Comparison of ENCODE assay signal across 18 cellular contexts in the genomic region with DNA sequence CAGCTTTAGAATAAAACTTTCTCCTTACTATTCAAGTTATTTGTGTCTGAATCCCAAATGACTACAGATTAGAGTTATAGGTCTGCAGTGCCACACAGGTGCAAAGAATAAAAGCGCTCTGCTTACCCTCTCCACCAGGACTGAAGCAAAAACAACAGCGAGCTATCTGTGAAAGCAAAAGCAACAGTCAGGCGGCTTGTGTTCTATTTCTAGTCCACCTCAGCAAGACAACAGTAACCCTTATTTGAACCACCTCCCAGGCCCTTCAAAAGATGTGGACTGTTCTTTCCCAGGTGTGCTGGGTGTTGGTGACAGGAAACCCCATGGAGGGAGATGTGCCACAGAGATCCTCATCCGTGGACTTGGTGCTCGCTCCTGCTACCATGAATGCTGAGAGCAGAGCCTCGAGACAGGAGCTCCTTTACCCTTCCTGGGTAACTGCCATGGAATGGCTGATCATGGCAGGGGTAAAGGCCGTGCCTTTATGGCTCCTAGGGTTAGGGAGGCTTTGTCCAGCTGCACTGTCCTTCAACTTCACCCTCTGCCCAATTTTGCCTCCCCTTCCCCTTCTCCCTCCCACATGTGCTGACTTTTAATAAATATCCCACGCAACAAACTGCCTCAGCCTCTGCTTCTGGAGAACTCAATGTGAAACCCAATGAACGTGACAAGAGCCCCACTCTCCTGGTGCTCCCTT.
DNase-seq lines count a peak whose midpoint lies in the region; ATAC-seq and TF ChIP-seq lines count a peak whose summit lies in the region.
"Had no signal": no experiment of that assay in that cellular context is flagged by ENCODE, and none has a peak within 500 bp of the region (broad histone marks: within the 10 kb centered on the region; RNA-seq: fewer than 3 reads in every experiment).

No MANE protein-coding gene starts in this region.

- no peaks in the 10 kb centered on the region for H3K9me3 ChIP-seq in OCI-LY7 (ENCODE audit: low read length)
- no peaks in the 10 kb centered on the region for H3K9me3 ChIP-seq in tibial nerve
- H3K9me3 ChIP-seq: SJSA1 had no signal

- no peak overlapping the region for H3K4me3 Mint-ChIP-seq in activated naive CD4-positive, alpha-beta T cell treated with anti-CD3 and anti-CD28 coated beads, Interleukin-2, amount 10 ng/mL, durations not matched to agents 7 days and 5 days
- H3K4me3 Mint-ChIP-seq in stimulated activated effector memory CD8-positive, alpha-beta T cell treated with anti-CD3 and anti-CD28 coated beads, Interleukin-12 subunit alpha, Interleukin-12 subunit beta, amount 100 ng/mL, for 72 hours, result no peak overlapping the region

- no peaks in the 10 kb centered on the region for H4K20me1 ChIP-seq in OCI-LY7 (ENCODE audit: insufficient read depth, low read length)

- CTCF ChIA-PET in activated naive CD4-positive, alpha-beta T cell treated with anti-CD3 and anti-CD28 coated beads, Interleukin-2, amount 10 ng/mL, durations not matched to agents 7 days and 5 days (lab: Charles Lee), result no interaction called here
- CTCF ChIA-PET in OCI-LY7 (lab: Charles Lee; ENCODE audit: unreplicated experiment), result no interaction called here

- peak overlapping the region; percentile 22; the same call in 1 of the 2 replicates for H3K4me2 ChIP-seq in OCI-LY7 (ENCODE audit: low read length)

- peak overlapping the region; percentile 33 for H3K27ac Mint-ChIP-seq in activated naive CD4-positive, alpha-beta T cell treated with anti-CD3 and anti-CD28 coated beads, Interleukin-2, amount 10 ng/mL, durations not matched to agents 7 days and 5 days
- H3K27ac Mint-ChIP-seq in stimulated activated effector memory CD8-positive, alpha-beta T cell treated with anti-CD3 and anti-CD28 coated beads, Interleukin-12 subunit alpha, Interleukin-12 subunit beta, amount 100 ng/mL, for 72 hours, result peak overlapping the region; percentile 63

- H3K4me3 ChIP-seq in OCI-LY7 (ENCODE audit: low read depth, low read length, poor library complexity, severe bottlenecking), result no peak overlapping the region
- H3K4me3 ChIP-seq in dorsolateral prefrontal cortex, result no peak overlapping the region
- no peak overlapping the region for H3K4me3 ChIP-seq in tibial nerve
- no peak overlapping the region for H3K4me3 ChIP-seq in foreskin fibroblast (ENCODE audit: low read depth in 1 of 2, low read length in 2 of 2)
- H3K4me3 ChIP-seq: SJSA1 had no signal

- H3K4me1 ChIP-seq in OCI-LY7 (ENCODE audit: insufficient read depth, low read length, poor library complexity, severe bottlenecking) (peaks cover 36% of the 10 kb centered on the region), tibial nerve (peaks cover 0 to 10% (median 2%) of the 10 kb centered on the region in 4 donors)
- H3K4me1 ChIP-seq: SJSA1 had no signal

- no peaks in the 10 kb centered on the region for H3K27me3 Mint-ChIP-seq in activated naive CD4-positive, alpha-beta T cell treated with anti-CD3 and anti-CD28 coated beads, Interleukin-2, amount 10 ng/mL, durations not matched to agents 7 days and 5 days

- no peak for ATAC-seq in stimulated activated effector memory CD8-positive, alpha-beta T cell treated with anti-CD3 and anti-CD28 coated beads, Interleukin-12 subunit alpha, Interleukin-12 subunit beta, amount 100 ng/mL, for 72 hours
- ATAC-seq in HG02798 (IDR thresholded peaks at IDR 0.05; ENCODE audit: poor library complexity, unreplicated experiment), result no peak
- ATAC-seq: sciatic nerve had no signal

- no peaks in the 10 kb centered on the region for H3K9me3 Mint-ChIP-seq in activated naive CD4-positive, alpha-beta T cell treated with anti-CD3 and anti-CD28 coated beads, Interleukin-2, amount 10 ng/mL, durations not matched to agents 7 days and 5 days
- H3K9me3 Mint-ChIP-seq in stimulated activated effector memory CD8-positive, alpha-beta T cell treated with anti-CD3 and anti-CD28 coated beads, Interleukin-12 subunit alpha, Interleukin-12 subunit beta, amount 100 ng/mL, for 72 hours, result no peaks in the 10 kb centered on the region

- no peak for DNase-seq in activated naive CD4-positive, alpha-beta T cell treated with anti-CD3 and anti-CD28 coated beads, Interleukin-2, amount 10 ng/mL, durations not matched to agents 7 days and 5 days
- no peak for DNase-seq in activated naive CD4-positive, alpha-beta T cell treated with Interleukin-2 at 50 U/mL for 16 hours
- DNase-seq in OCI-LY7 (ENCODE audit: low spot score) (peak; percentile 27), dorsolateral prefrontal cortex (no peak), tibial nerve (ENCODE audit: low spot score in 2 of 2) (no peak), foreskin fibroblast (no peak)
- DNase-seq in stimulated activated effector memory CD8-positive, alpha-beta T cell treated with anti-CD3 and anti-CD28 coated beads, Interleukin-12 subunit alpha, Interleukin-12 subunit beta, amount 100 ng/mL, for 72 hours (ENCODE audit: low spot score in 2 of 2), result no peak
- DNase-seq: activated gamma-delta T cell treated with Interleukin-2 at 50 U/mL for 16 hours; brain microvascular endothelial cell; Calu3; H7; mesendoderm; NCI-H1694 treated with DMSO at 0.1 percent for 48 hours; NCI-H510A treated with DMSO at 0.1 percent for 48 hours; stimulated activated CD4-positive, alpha-beta T cell treated with anti-CD3 and anti-CD28 coated beads, Interleukin-1b, Interleukin-23, amount 100 ng/mL, for 48 hours had no signal

- H3K27me3 ChIP-seq in dorsolateral prefrontal cortex (no peaks in the 10 kb centered on the region), tibial nerve (no peaks in the 10 kb centered on the region)
- H3K27me3 ChIP-seq: brain microvascular endothelial cell, SJSA1 had no signal

- TF ChIP-seq CTCF in OCI-LY7 (conservative IDR thresholded peaks at IDR 0.05; ENCODE audit: low read length) (no peak), dorsolateral prefrontal cortex (IDR thresholded peaks at IDR 0.05 in 54 of 56, conservative IDR thresholded peaks at IDR 0.05 in 2 of 56; ENCODE audit: low read depth in 1 of 56, partially characterized antibody in 56 of 56) (no peak), tibial nerve (IDR thresholded peaks at IDR 0.05) (no peak), foreskin fibroblast (IDR thresholded peaks at IDR 0.05; ENCODE audit: low read depth, low read length) (no peak)

- peak overlapping the region; percentile 29 for H3K27ac ChIP-seq in OCI-LY7 (ENCODE audit: low read depth, low read length, poor library complexity, severe bottlenecking)
- peak overlapping the region in 41 of 59 donors; percentile 5 to 92 (median 63) for H3K27ac ChIP-seq in dorsolateral prefrontal cortex
- peak overlapping the region in 1 of 4 donors; percentile 22 for H3K27ac ChIP-seq in tibial nerve
- H3K27ac ChIP-seq: brain microvascular endothelial cell, SJSA1 had no signal

- H3K36me3 ChIP-seq in OCI-LY7 (ENCODE audit: insufficient read depth, low read length) (peaks cover 95% of the 10 kb centered on the region), tibial nerve (peaks cover 0 to 70% (median 13%) of the 10 kb centered on the region in 3 donors)
- H3K36me3 ChIP-seq: SJSA1 had no signal

- no peak overlapping the region for H2AFZ ChIP-seq in OCI-LY7 (ENCODE audit: low read length)

- H3K9me2 ChIP-seq in OCI-LY7 (ENCODE audit: insufficient read depth, low read length), result no peaks in the 10 kb centered on the region

- WGBS in tibial nerve, 2 donors, result 88% methylated on average over 9 of the region's 9 CpGs

- no TSS peak for BruUV-seq in OCI-LY7 (replicated peaks; lab: Mats Ljungman, UMichigan)

- TF ChIP-seq EP300 in tibial nerve (IDR thresholded peaks at IDR 0.05), result no peak

- peaks cover 71% of the 10 kb centered on the region for H3K4me1 Mint-ChIP-seq in activated naive CD4-positive, alpha-beta T cell treated with anti-CD3 and anti-CD28 coated beads, Interleukin-2, amount 10 ng/mL, durations not matched to agents 7 days and 5 days
- no peaks in the 10 kb centered on the region for H3K4me1 Mint-ChIP-seq in stimulated activated effector memory CD8-positive, alpha-beta T cell treated with anti-CD3 and anti-CD28 coated beads, Interleukin-12 subunit alpha, Interleukin-12 subunit beta, amount 100 ng/mL, for 72 hours

- H3K36me3 Mint-ChIP-seq in activated naive CD4-positive, alpha-beta T cell treated with anti-CD3 and anti-CD28 coated beads, Interleukin-2, amount 10 ng/mL, durations not matched to agents 7 days and 5 days, result peaks cover 87% of the 10 kb centered on the region
- H3K36me3 Mint-ChIP-seq in stimulated activated effector memory CD8-positive, alpha-beta T cell treated with anti-CD3 and anti-CD28 coated beads, Interleukin-12 subunit alpha, Interleukin-12 subunit beta, amount 100 ng/mL, for 72 hours, result peaks cover 71% of the 10 kb centered on the region

- H3K79me2 ChIP-seq in OCI-LY7 (ENCODE audit: insufficient read depth, low read depth, low read length), result no peaks in the 10 kb centered on the region

- TF ChIP-seq POLR2A in tibial nerve (IDR thresholded peaks at IDR 0.05), result no peak

- POLR2A ChIA-PET in OCI-LY7 (lab: Charles Lee), result interaction anchor here (0.6 to 1.5 kb wide), 6 partner anchors 10 to 886 kb away, joined by 3 to 5 read pairs (median 3); no protein-coding TSS in a partner anchor

- intact Hi-C loops in OCI-LY7 (cut with micrococcal nuclease; ENCODE audit: unreplicated experiment) (no loop called here), dorsolateral prefrontal cortex (cut with DNase I) (loop anchor here in 1 of 2 donors (5.0 kb wide), 2 partner anchors 55 to 110 kb away; a partner anchor contains a TSS)
